Comparison of ENCODE assay signal across 1 cellular context in the genomic region with DNA sequence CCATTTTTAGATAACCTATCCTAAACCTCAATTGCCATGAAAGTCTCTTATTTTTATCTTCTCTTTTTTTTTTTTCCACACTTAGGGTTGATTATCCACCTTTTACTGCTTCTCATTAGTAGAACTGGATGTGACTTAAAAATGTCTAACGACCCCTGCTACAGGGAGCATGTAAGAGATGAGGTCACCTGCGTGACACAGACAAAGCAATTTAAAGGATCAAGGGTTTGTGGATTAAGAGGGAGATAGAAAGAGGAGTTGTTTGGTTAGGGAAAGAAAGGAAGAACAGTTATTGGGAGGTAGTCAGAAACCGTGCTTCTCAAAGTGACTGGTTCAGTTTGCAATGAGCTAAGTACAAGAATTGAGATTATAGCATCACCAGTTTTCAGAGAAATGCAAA.
TF ChIP-seq lines count a peak whose summit lies in the region.

No MANE protein-coding gene starts in this region.

TF ChIP-seq in GM23338, 12 proteins besides CTCF, POLR2A, EP300 and RAD21 (continued from another document):
- TF ChIP-seq, protein P1, sequence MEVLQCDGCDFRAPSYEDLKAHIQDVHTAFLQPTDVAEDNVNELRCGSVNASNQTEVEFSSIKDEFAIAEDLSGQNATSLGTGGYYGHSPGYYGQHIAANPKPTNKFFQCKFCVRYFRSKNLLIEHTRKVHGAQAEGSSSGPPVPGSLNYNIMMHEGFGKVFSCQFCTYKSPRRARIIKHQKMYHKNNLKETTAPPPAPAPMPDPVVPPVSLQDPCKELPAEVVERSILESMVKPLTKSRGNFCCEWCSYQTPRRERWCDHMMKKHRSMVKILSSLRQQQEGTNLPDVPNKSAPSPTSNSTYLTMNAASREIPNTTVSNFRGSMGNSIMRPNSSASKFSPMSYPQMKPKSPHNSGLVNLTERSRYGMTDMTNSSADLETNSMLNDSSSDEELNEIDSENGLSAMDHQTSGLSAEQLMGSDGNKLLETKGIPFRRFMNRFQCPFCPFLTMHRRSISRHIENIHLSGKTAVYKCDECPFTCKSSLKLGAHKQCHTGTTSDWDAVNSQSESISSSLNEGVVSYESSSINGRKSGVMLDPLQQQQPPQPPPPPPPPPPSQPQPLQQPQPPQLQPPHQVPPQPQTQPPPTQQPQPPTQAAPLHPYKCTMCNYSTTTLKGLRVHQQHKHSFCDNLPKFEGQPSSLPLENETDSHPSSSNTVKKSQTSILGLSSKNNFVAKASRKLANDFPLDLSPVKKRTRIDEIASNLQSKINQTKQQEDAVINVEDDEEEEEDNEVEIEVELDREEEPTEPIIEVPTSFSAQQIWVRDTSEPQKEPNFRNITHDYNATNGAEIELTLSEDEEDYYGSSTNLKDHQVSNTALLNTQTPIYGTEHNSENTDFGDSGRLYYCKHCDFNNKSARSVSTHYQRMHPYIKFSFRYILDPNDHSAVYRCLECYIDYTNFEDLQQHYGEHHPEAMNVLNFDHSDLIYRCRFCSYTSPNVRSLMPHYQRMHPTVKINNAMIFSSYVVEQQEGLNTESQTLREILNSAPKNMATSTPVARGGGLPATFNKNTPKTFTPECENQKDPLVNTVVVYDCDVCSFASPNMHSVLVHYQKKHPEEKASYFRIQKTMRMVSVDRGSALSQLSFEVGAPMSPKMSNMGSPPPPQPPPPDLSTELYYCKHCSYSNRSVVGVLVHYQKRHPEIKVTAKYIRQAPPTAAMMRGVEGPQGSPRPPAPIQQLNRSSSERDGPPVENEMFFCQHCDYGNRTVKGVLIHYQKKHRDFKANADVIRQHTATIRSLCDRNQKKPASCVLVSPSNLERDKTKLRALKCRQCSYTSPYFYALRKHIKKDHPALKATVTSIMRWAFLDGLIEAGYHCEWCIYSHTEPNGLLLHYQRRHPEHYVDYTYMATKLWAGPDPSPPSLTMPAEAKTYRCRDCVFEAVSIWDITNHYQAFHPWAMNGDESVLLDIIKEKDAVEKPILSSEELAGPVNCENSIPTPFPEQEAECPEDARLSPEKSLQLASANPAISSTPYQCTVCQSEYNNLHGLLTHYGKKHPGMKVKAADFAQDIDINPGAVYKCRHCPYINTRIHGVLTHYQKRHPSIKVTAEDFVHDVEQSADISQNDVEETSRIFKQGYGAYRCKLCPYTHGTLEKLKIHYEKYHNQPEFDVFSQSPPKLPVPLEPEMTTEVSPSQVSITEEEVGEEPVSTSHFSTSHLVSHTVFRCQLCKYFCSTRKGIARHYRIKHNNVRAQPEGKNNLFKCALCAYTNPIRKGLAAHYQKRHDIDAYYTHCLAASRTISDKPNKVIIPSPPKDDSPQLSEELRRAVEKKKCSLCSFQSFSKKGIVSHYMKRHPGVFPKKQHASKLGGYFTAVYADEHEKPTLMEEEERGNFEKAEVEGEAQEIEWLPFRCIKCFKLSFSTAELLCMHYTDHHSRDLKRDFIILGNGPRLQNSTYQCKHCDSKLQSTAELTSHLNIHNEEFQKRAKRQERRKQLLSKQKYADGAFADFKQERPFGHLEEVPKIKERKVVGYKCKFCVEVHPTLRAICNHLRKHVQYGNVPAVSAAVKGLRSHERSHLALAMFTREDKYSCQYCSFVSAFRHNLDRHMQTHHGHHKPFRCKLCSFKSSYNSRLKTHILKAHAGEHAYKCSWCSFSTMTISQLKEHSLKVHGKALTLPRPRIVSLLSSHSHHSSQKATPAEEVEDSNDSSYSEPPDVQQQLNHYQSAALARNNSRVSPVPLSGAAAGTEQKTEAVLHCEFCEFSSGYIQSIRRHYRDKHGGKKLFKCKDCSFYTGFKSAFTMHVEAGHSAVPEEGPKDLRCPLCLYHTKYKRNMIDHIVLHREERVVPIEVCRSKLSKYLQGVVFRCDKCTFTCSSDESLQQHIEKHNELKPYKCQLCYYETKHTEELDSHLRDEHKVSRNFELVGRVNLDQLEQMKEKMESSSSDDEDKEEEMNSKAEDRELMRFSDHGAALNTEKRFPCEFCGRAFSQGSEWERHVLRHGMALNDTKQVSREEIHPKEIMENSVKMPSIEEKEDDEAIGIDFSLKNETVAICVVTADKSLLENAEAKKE (CRISPR knock-in tag; IDR thresholded peaks at IDR 0.05), result no peak
- TF ChIP-seq STAT1 (IDR thresholded peaks at IDR 0.05; ENCODE audit: unreplicated experiment) (no peak), POLR2AphosphoS5 (IDR thresholded peaks at IDR 0.05; ENCODE audit: low read depth) (no peak), NANOG (IDR thresholded peaks at IDR 0.05; ENCODE audit: borderline replicate concordance) (no peak), EZH2 (IDR thresholded peaks at IDR 0.05; ENCODE audit: low read depth, unreplicated experiment) (no peak), ZNF331 (CRISPR knock-in tag; IDR thresholded peaks at IDR 0.05; ENCODE audit: low read depth) (no peak), ETS1 (IDR thresholded peaks at IDR 0.05) (no peak), CREB1 (CRISPR knock-in tag; IDR thresholded peaks at IDR 0.05; ENCODE audit: low read depth) (no peak)
- TF ChIP-seq, protein P2, sequence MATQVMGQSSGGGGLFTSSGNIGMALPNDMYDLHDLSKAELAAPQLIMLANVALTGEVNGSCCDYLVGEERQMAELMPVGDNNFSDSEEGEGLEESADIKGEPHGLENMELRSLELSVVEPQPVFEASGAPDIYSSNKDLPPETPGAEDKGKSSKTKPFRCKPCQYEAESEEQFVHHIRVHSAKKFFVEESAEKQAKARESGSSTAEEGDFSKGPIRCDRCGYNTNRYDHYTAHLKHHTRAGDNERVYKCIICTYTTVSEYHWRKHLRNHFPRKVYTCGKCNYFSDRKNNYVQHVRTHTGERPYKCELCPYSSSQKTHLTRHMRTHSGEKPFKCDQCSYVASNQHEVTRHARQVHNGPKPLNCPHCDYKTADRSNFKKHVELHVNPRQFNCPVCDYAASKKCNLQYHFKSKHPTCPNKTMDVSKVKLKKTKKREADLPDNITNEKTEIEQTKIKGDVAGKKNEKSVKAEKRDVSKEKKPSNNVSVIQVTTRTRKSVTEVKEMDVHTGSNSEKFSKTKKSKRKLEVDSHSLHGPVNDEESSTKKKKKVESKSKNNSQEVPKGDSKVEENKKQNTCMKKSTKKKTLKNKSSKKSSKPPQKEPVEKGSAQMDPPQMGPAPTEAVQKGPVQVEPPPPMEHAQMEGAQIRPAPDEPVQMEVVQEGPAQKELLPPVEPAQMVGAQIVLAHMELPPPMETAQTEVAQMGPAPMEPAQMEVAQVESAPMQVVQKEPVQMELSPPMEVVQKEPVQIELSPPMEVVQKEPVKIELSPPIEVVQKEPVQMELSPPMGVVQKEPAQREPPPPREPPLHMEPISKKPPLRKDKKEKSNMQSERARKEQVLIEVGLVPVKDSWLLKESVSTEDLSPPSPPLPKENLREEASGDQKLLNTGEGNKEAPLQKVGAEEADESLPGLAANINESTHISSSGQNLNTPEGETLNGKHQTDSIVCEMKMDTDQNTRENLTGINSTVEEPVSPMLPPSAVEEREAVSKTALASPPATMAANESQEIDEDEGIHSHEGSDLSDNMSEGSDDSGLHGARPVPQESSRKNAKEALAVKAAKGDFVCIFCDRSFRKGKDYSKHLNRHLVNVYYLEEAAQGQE (IDR thresholded peaks at IDR 0.05; ENCODE audit: unreplicated experiment), result no peak
